ENCODE assay signal across 9 cellular contexts in genomic region chr3:184874709-184875644, GRCh38.
DNase-seq lines count a peak whose midpoint lies in the region; ATAC-seq and TF ChIP-seq lines count a peak whose summit lies in the region.
"Had no signal": no experiment of that assay in that cellular context is flagged by ENCODE, and none has a peak within 500 bp of the region (broad histone marks: within the 10 kb centered on the region; RNA-seq: fewer than 3 reads in every experiment).

No MANE protein-coding gene starts in this region.

- H2AFZ ChIP-seq in Karpas-422 (ENCODE audit: low read length) (no peak overlapping the region), SK-N-SH (ENCODE audit: low read depth) (no peak overlapping the region)

- H3K4me3 Mint-ChIP-seq in activated T-cell treated with anti-CD3 and anti-CD28 coated beads, Interleukin-2, amount 50 U/mL, for 4 hours = no peak overlapping the region
- H3K4me3 Mint-ChIP-seq: activated naive CD8-positive, alpha-beta T cell treated with anti-CD3 and anti-CD28 coated beads, Interleukin-2, amount 10 ng/mL, durations not matched to agents 7 days and 5 days had no signal

- H3K9me3 ChIP-seq in Karpas-422 (ENCODE audit: low read length) (no peaks in the 10 kb centered on the region), SK-N-SH (no peaks in the 10 kb centered on the region), psoas muscle (no peaks in the 10 kb centered on the region)

- peak; percentile 5 for DNase-seq in activated T-cell treated with anti-CD3 and anti-CD28 coated beads for 48 hours (ENCODE audit: low read depth)
- no peak for DNase-seq in activated T-cell treated with anti-CD3 and anti-CD28 coated beads, Interleukin-2, amount 50 U/mL, for 4 hours
- DNase-seq in Karpas-422 = peak; percentile 82
- DNase-seq in SK-N-SH = peak; percentile 47
- peak; percentile 60 for DNase-seq in fibroblast of pulmonary artery (ENCODE audit: low read depth)
- no peak for DNase-seq in psoas muscle
- DNase-seq: activated naive CD8-positive, alpha-beta T cell treated with anti-CD3 and anti-CD28 coated beads, Interleukin-2, amount 10 ng/mL, durations not matched to agents 7 days and 5 days had no signal

- H3K9me2 ChIP-seq in Karpas-422 (replicated peaks; ENCODE audit: insufficient read depth, low read length) (no peaks in the 10 kb centered on the region), SK-N-SH (no peaks in the 10 kb centered on the region)

- no peaks in the 10 kb centered on the region for H3K4me1 Mint-ChIP-seq in activated T-cell treated with anti-CD3 and anti-CD28 coated beads, Interleukin-2, amount 50 U/mL, for 4 hours (ENCODE audit: low read depth)

- peak; percentile 73 for TF ChIP-seq CTCF in SK-N-SH (IDR thresholded peaks at IDR 0.05)
- TF ChIP-seq CTCF in fibroblast of pulmonary artery (IDR thresholded peaks at IDR 0.05; ENCODE audit: low read length, missing control alignments) = peak; percentile 65
- TF ChIP-seq CTCF in psoas muscle (IDR thresholded peaks at IDR 0.05) = peak; percentile 39

- TF ChIP-seq EP300 in SK-N-SH (IDR thresholded peaks at IDR 0.05; ENCODE audit: borderline replicate concordance in 1 of 2, low read depth in 1 of 2, low read length in 1 of 2) = no peak

- H4K20me1 ChIP-seq in Karpas-422 (ENCODE audit: insufficient read depth, low read depth, low read length) (no peaks in the 10 kb centered on the region), SK-N-SH (ENCODE audit: insufficient read depth) (no peaks in the 10 kb centered on the region)

- TF ChIP-seq RAD21 in SK-N-SH (IDR thresholded peaks at IDR 0.05; ENCODE audit: low read length) = peak; percentile 91

- no peak overlapping the region for H3K4me3 ChIP-seq in Karpas-422 (ENCODE audit: low read length)
- no peak overlapping the region; a peak in 1 of 4 replicates for H3K4me3 ChIP-seq in SK-N-SH (ENCODE audit: low read depth in 2 of 2, low read length in 1 of 2)
- H3K4me3 ChIP-seq in fibroblast of pulmonary artery (replicated peaks; ENCODE audit: low read depth, low read length) = no peak overlapping the region
- no peak overlapping the region for H3K4me3 ChIP-seq in psoas muscle

- no peaks in the 10 kb centered on the region for H3F3A ChIP-seq in SK-N-SH (replicated peaks; ENCODE audit: insufficient read depth)

- no peak for ATAC-seq in activated T-cell treated with anti-CD3 and anti-CD28 coated beads, Interleukin-2, amount 50 U/mL, for 4 hours
- ATAC-seq in psoas muscle = peak in 1 of 4 donors; percentile 42
- ATAC-seq in HG03354 (IDR thresholded peaks at IDR 0.05; ENCODE audit: poor library complexity, severe bottlenecking, unreplicated experiment) = no peak
- ATAC-seq in HG03469 (IDR thresholded peaks at IDR 0.05; ENCODE audit: unreplicated experiment) = no peak

- POLR2A ChIA-PET in SK-N-SH (lab: Yijun Ruan, JAX) = no interaction called here

- CTCF ChIA-PET in SK-N-SH (lab: Yijun Ruan, JAX) = interaction anchor here (0.6 to 3.3 kb wide), 34 partner anchors 10 to 434 kb away, joined by 3 to 20 read pairs (median 4); no protein-coding TSS in a partner anchor

- H3K9me3 Mint-ChIP-seq in activated T-cell treated with anti-CD3 and anti-CD28 coated beads, Interleukin-2, amount 50 U/mL, for 4 hours = no peaks in the 10 kb centered on the region
- H3K9me3 Mint-ChIP-seq: activated naive CD8-positive, alpha-beta T cell treated with anti-CD3 and anti-CD28 coated beads, Interleukin-2, amount 10 ng/mL, durations not matched to agents 7 days and 5 days had no signal

- H3K36me3 Mint-ChIP-seq in activated T-cell treated with anti-CD3 and anti-CD28 coated beads, Interleukin-2, amount 50 U/mL, for 4 hours (ENCODE audit: insufficient read depth) = peaks cover 38% of the 10 kb centered on the region

- no peak overlapping the region for H3K4me2 ChIP-seq in Karpas-422 (ENCODE audit: low read depth, low read length, poor library complexity, severe bottlenecking)
- H3K4me2 ChIP-seq in SK-N-SH = no peak overlapping the region

- WGBS in SK-N-SH (ENCODE audit: low lambda C conversion rate) = 73% methylated on average over 5 of the region's 5 CpGs
- WGBS in psoas muscle, 3 donors = 78 to 79% (median 78%) methylated on average over 5 of the region's 5 CpGs

- H3K4me1 ChIP-seq in Karpas-422 (ENCODE audit: low read length) (peaks cover 3% of the 10 kb centered on the region; the same call in 1 of the 2 replicates), SK-N-SH (ENCODE audit: control insufficient read depth in 1 of 2, insufficient read depth in 2 of 2, low read depth in 1 of 2, low read length in 1 of 2) (no peaks in the 10 kb centered on the region), psoas muscle (peaks cover 7% of the 10 kb centered on the region)

- peaks cover 9% of the 10 kb centered on the region; the same call in 1 of the 2 replicates for H3K36me3 ChIP-seq in Karpas-422 (ENCODE audit: insufficient read depth, low read length)
- H3K36me3 ChIP-seq in SK-N-SH (replicated peaks in 1 of 2; ENCODE audit: control insufficient read depth in 1 of 2, insufficient read depth in 2 of 2, low read length in 1 of 2) = peaks cover 4 to 51% of the 10 kb centered on the region in 2 experiments
- H3K36me3 ChIP-seq in psoas muscle (ENCODE audit: insufficient read depth in 1 of 2, low read depth in 1 of 2) = peaks cover 4 to 86% of the 10 kb centered on the region in 2 donors

- H3K27me3 Mint-ChIP-seq in activated T-cell treated with anti-CD3 and anti-CD28 coated beads, Interleukin-2, amount 50 U/mL, for 4 hours (ENCODE audit: low read depth) = no peaks in the 10 kb centered on the region
- H3K27me3 Mint-ChIP-seq: activated naive CD8-positive, alpha-beta T cell treated with anti-CD3 and anti-CD28 coated beads, Interleukin-2, amount 10 ng/mL, durations not matched to agents 7 days and 5 days had no signal

- H3K27ac ChIP-seq in Karpas-422 (ENCODE audit: low read length) (no peak overlapping the region), SK-N-SH (ENCODE audit: low read depth in 2 of 2, low read length in 1 of 2) (no peak overlapping the region), psoas muscle (no peak overlapping the region)

- H3K9ac ChIP-seq in Karpas-422 (ENCODE audit: low read length) = no peak overlapping the region
- H3K9ac ChIP-seq in SK-N-SH = no peak overlapping the region

- no peaks in the 10 kb centered on the region for H3K27me3 ChIP-seq in Karpas-422 (ENCODE audit: low read length)
- H3K27me3 ChIP-seq in SK-N-SH (ENCODE audit: insufficient read depth) = no peaks in the 10 kb centered on the region
- H3K27me3 ChIP-seq in psoas muscle (ENCODE audit: insufficient read depth in 3 of 3, low read length in 2 of 3) = no peaks in the 10 kb centered on the region

- intact Hi-C loops in psoas muscle (cut with DNase I) = loop anchor here in 1 of 2 donors (5.0 kb wide), 1 partner anchor 302 kb away; no protein-coding TSS in a partner anchor

- H3K79me2 ChIP-seq in Karpas-422 (ENCODE audit: low read length) (no peaks in the 10 kb centered on the region), SK-N-SH (ENCODE audit: insufficient read depth) (no peaks in the 10 kb centered on the region)

TF ChIP-seq in SK-N-SH, 30 proteins besides CTCF, POLR2A, EP300 and RAD21:
- TF ChIP-seq TAF1 (IDR thresholded peaks at IDR 0.05; ENCODE audit: borderline replicate concordance, low read depth, low read length) (no peak), TCF12 (IDR thresholded peaks at IDR 0.05) (no peak), SMC3 (IDR thresholded peaks at IDR 0.05; ENCODE audit: low read depth, low read length) (peak; percentile 66), ELF1 (IDR thresholded peaks at IDR 0.05) (no peak)

Comparison
In these comparisons a context has a peak if more than half of its experiments do, and no peak if none do; other contexts are left out.
1. DNase-seq: peak in activated T-cell treated with anti-CD3 and anti-CD28 coated beads for 48 hours (single experiment), Karpas-422 (single experiment), SK-N-SH (single experiment) and fibroblast of pulmonary artery (single experiment); none in activated T-cell treated with anti-CD3 and anti-CD28 coated beads, Interleukin-2, amount 50 U/mL, for 4 hours (single experiment) and psoas muscle (0 of 2).
2. Peak in every context shown above with its lines, with median percentiles within 50 percentile points of each other: CTCF ChIP-seq.